In the genomic region with DNA sequence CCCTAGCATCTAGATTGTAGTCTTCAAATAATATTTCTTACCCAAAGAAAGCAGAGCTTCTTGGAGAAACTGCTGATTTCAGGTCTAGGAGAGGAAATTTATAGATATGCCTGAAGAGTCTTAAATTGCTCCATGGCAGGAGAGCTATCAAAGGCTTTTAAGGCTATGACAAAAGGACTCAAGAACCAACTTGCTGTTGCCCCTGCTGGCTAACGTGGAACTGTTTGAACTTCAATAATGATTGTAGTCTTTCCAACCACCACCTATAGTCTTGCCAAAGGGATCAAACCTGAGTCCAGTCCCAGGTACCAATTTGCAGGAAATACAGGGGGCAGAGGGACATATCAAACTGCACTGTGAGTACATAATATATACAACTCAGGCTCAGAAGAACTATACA, we compare ENCODE assay signal across 1 cellular context.
TF ChIP-seq lines count a peak whose summit lies in the region.

No MANE protein-coding gene starts in this region.

TF ChIP-seq in H1, 55 proteins besides CTCF, POLR2A, EP300 and RAD21:
- TF ChIP-seq CBX8 (IDR thresholded peaks at IDR 0.05; ENCODE audit: borderline replicate concordance, low read depth, low read length): no peak
- no peak for TF ChIP-seq TEAD4 (IDR thresholded peaks at IDR 0.05; ENCODE audit: low read depth, low read length)
- no peak for TF ChIP-seq ATF2 (IDR thresholded peaks at IDR 0.05; ENCODE audit: low read length)
- TF ChIP-seq NRF1 (IDR thresholded peaks at IDR 0.05; ENCODE audit: low read depth, low read length): no peak
- no peak for TF ChIP-seq GTF2F1 (IDR thresholded peaks at IDR 0.05; ENCODE audit: borderline replicate concordance, low read depth, low read length)
- no peak for TF ChIP-seq ASH2L (IDR thresholded peaks at IDR 0.05; ENCODE audit: low read length)
- TF ChIP-seq CHD1 (IDR thresholded peaks at IDR 0.05; ENCODE audit: low read depth, low read length): no peak
- TF ChIP-seq SP4 (IDR thresholded peaks at IDR 0.05; ENCODE audit: low read length): no peak
- no peak for TF ChIP-seq TAF7 (optimal IDR thresholded peaks at IDR 0.05; ENCODE audit: borderline replicate concordance, low read depth, low read length)
